In the genomic region with DNA sequence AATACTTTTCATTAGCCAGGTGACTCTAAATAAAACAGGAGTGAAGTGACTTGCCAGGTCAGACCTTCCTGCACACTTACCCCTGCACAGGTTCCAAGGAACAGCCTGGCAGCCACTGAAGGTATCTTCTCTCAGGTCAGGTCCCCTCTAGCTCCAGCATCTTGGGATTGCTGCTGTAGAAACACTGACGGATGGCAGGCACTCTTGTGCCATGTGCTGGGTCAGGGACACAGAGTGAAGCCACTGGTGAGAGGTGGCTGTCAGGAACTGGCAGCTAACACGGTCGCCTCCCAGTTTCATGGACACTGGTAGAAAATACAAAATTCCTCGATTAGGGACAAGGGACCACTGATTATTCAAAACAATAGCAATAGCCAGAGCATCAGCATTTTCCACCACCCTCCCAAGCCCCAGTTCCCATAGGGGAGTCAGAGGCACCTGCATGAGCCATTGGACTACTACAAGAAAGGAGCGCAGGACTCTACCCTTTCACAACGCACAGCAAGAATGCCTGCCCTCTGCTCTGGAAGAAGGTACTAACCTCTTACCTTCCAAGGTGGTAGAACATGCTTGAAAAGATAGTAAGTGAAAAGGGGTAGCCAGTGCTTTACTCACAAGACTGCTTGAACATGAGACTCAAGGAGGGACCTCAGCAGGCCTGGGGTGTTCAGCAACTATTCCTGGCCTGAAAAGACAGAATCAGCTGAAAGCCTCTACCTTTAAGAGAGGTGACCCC, we compare ENCODE assay signal across 1 cellular context.
TF ChIP-seq lines count a peak whose summit lies in the region.

No MANE protein-coding gene starts in this region.

TF ChIP-seq in endothelial cell of umbilical vein, 7 proteins besides CTCF, POLR2A, EP300 and RAD21:
- TF ChIP-seq EZH2 (IDR thresholded peaks at IDR 0.05; ENCODE audit: borderline replicate concordance, low read depth, low read length, severe bottlenecking) (no peak), JUN (IDR thresholded peaks at IDR 0.05; ENCODE audit: borderline replicate concordance, insufficient read depth, insufficient read length, low read depth) (no peak), GATA2 (IDR thresholded peaks at IDR 0.05; ENCODE audit: insufficient read depth, insufficient read length, low read depth, low read length) (no peak), FOS (IDR thresholded peaks at IDR 0.05; ENCODE audit: borderline replicate concordance, insufficient read depth, low read length) (no peak), MYC (IDR thresholded peaks at IDR 0.05; ENCODE audit: low read depth, low read length) (no peak), POLR2AphosphoS5 (IDR thresholded peaks at IDR 0.05; ENCODE audit: insufficient read depth, low read depth, low read length) (no peak)
- TF ChIP-seq, protein P1, sequence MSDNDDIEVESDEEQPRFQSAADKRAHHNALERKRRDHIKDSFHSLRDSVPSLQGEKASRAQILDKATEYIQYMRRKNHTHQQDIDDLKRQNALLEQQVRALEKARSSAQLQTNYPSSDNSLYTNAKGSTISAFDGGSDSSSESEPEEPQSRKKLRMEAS (IDR thresholded peaks at IDR 0.05; ENCODE audit: insufficient read depth, insufficient read length): no peak
